Comparison of ENCODE assay signal across 26 cellular contexts in genomic region chr5:172612771-172613170, GRCh38.
"Had no signal": no experiment of that assay in that cellular context is flagged by ENCODE, and none has a peak within 500 bp of the region (broad histone marks: within the 10 kb centered on the region; RNA-seq: fewer than 3 reads in every experiment).

No MANE protein-coding gene starts in this region.

- H3K36me3 Mint-ChIP-seq: naive thymus-derived CD8-positive, alpha-beta T cell; stimulated activated naive B cell treated with anti-CD40 and anti-IgM and Interleukin-4, amounts not matched to agents 10 μg/mL and 1 μg/mL and 100 μg/mL, for 72 hours had no signal

- H3K27ac Mint-ChIP-seq: dendritic cell treated with granulocyte-macrophage colony-stimulating factor and Interleukin-4, amounts not matched to agents 40 ng/mL and 50 ng/mL, for 4 days; naive thymus-derived CD8-positive, alpha-beta T cell; nephron progenitor cell; stimulated activated naive B cell treated with anti-CD40 and anti-IgM and Interleukin-4, amounts not matched to agents 10 μg/mL and 1 μg/mL and 100 μg/mL, for 72 hours; stimulated activated naive CD8-positive, alpha-beta T cell treated with anti-CD3 and anti-CD28 coated beads, Interleukin-15, Interleukin-2, amounts not matched to agents 100 ng/mL and 50 ng/mL, for 24 hours had no signal

- H3K27me3 Mint-ChIP-seq: stimulated activated naive CD8-positive, alpha-beta T cell treated with anti-CD3 and anti-CD28 coated beads, Interleukin-15, Interleukin-2, amounts not matched to agents 100 ng/mL and 50 ng/mL, for 24 hours had no signal

- H3K9me3 Mint-ChIP-seq: central memory CD8-positive, alpha-beta T cell; dendritic cell treated with granulocyte-macrophage colony-stimulating factor and Interleukin-4, amounts not matched to agents 40 ng/mL and 50 ng/mL, for 4 days had no signal

- H3K27me3 ChIP-seq: colonic mucosa, esophagus muscularis mucosa, heart right ventricle, sigmoid colon, tibial nerve, upper lobe of left lung had no signal

- H3K9me3 ChIP-seq: colonic mucosa, esophagus muscularis mucosa, sigmoid colon had no signal

- H3K4me3 ChIP-seq: colonic mucosa, esophagus muscularis mucosa, heart right ventricle, sigmoid colon, thoracic aorta, tibial nerve, upper lobe of left lung had no signal

- H3K4me1 Mint-ChIP-seq: central memory CD8-positive, alpha-beta T cell; nephron progenitor cell had no signal

- H3K4me3 Mint-ChIP-seq: central memory CD8-positive, alpha-beta T cell; dendritic cell treated with granulocyte-macrophage colony-stimulating factor and Interleukin-4, amounts not matched to agents 40 ng/mL and 50 ng/mL, for 4 days; naive thymus-derived CD8-positive, alpha-beta T cell; nephron progenitor cell; stimulated activated naive B cell treated with anti-CD40 and anti-IgM and Interleukin-4, amounts not matched to agents 10 μg/mL and 1 μg/mL and 100 μg/mL, for 72 hours; stimulated activated naive CD8-positive, alpha-beta T cell treated with anti-CD3 and anti-CD28 coated beads, Interleukin-15, Interleukin-2, amounts not matched to agents 100 ng/mL and 50 ng/mL, for 24 hours had no signal

- H3K36me3 ChIP-seq: colonic mucosa, esophagus muscularis mucosa, heart right ventricle, sigmoid colon, thoracic aorta, tibial nerve, upper lobe of left lung had no signal

- H3K4me1 ChIP-seq: colonic mucosa, esophagus muscularis mucosa, foreskin keratinocyte, sigmoid colon, upper lobe of left lung had no signal

- H3K27ac ChIP-seq: colonic mucosa, esophagus muscularis mucosa, foreskin keratinocyte, sigmoid colon, thoracic aorta, tibial nerve, upper lobe of left lung had no signal

- DNase-seq: colonic mucosa; effector CD8-positive, alpha-beta T cell; foreskin keratinocyte; glutamatergic neuron; heart right ventricle; hippocampal formation; islet precursor cell; kidney glomerular epithelial cell; mesenchymal stem cell; midbrain; naive thymus-derived CD8-positive, alpha-beta T cell; nephron progenitor cell; nucleus accumbens; retina; sigmoid colon; small intestine; stimulated activated CD4-positive, alpha-beta T cell treated with anti-CD3 and anti-CD28 coated beads, Interleukin-15, amount 100 ng/mL, for 24 hours; stimulated activated CD4-positive, alpha-beta T cell treated with anti-CD3 and anti-CD28 coated beads, Interleukin-2, amount 100 ng/mL, for 48 hours; stimulated activated naive B cell treated with anti-CD40 and anti-IgM and Interleukin-4, amounts not matched to agents 10 μg/mL and 1 μg/mL and 100 μg/mL, for 72 hours; upper lobe of left lung had no signal

- ATAC-seq: foreskin keratinocyte; naive thymus-derived CD8-positive, alpha-beta T cell; stimulated activated naive B cell treated with anti-CD40 and anti-IgM and Interleukin-4, amounts not matched to agents 10 μg/mL and 1 μg/mL and 100 μg/mL, for 72 hours had no signal
